Comparison of ENCODE assay signal across 29 cellular contexts in genomic region chr10:27685686-27686085, GRCh38. TPM values are rescaled to one million over a fixed set of nuclear protein-coding genes. Genes with fewer than 3 reads are reported as not detected.
"Had no signal": no experiment of that assay in that cellular context is flagged by ENCODE, and none has a peak within 500 bp of the region (broad histone marks: within the 10 kb centered on the region; RNA-seq: fewer than 3 reads in every experiment).

No MANE protein-coding gene starts in this region.

- H3K4me1 Mint-ChIP-seq: activated CD4-positive, alpha-beta memory T cell treated with anti-CD3 and anti-CD28 coated beads, Interleukin-2, amount 10 ng/mL, durations not matched to agents 7 days and 5 days; activated CD4-positive, alpha-beta T cell treated with anti-CD3 and anti-CD28 coated beads, Interleukin-2, amount 10 ng/mL, durations not matched to agents 7 days and 5 days; activated naive CD4-positive, alpha-beta T cell treated with anti-CD3 and anti-CD28 coated beads, Interleukin-2, amount 10 ng/mL, durations not matched to agents 7 days and 5 days; activated naive CD8-positive, alpha-beta T cell treated with anti-CD3 and anti-CD28 coated beads, Interleukin-2, amount 10 ng/mL, durations not matched to agents 7 days and 5 days; central memory CD8-positive, alpha-beta T cell; endodermal cell had no signal

- H3K36me3 Mint-ChIP-seq: activated naive CD4-positive, alpha-beta T cell treated with anti-CD3 and anti-CD28 coated beads, Interleukin-2, amount 10 ng/mL, durations not matched to agents 7 days and 5 days; activated naive CD4-positive, alpha-beta T cell treated with anti-CD3 and anti-CD28 coated beads, Interleukin-2, amount 50 U/mL, for 72 hours; activated naive CD8-positive, alpha-beta T cell treated with anti-CD3 and anti-CD28 coated beads, Interleukin-2, amount 10 ng/mL, durations not matched to agents 7 days and 5 days had no signal

- FAIRE-seq: bronchial epithelial cell had no signal

- ATAC-seq: activated naive CD4-positive, alpha-beta T cell treated with anti-CD3 and anti-CD28 coated beads, Interleukin-2, amount 50 U/mL, for 72 hours; activated T-cell treated with anti-CD3 and anti-CD28 coated beads, Interleukin-2, amount 50 U/mL, for 72 hours; esophagus mucosa; foreskin keratinocyte; gastrocnemius medialis; heart left ventricle had no signal

- H3K4me1 ChIP-seq: foreskin keratinocyte, gastrocnemius medialis had no signal

- H3K27ac ChIP-seq: ascending aorta, brain microvascular endothelial cell, coronary artery, dorsolateral prefrontal cortex, foreskin keratinocyte, gastrocnemius medialis, heart left ventricle had no signal

- DNase-seq: activated CD4-positive, alpha-beta memory T cell treated with anti-CD3 and anti-CD28 coated beads, Interleukin-2, amount 10 ng/mL, durations not matched to agents 7 days and 5 days; activated CD4-positive, alpha-beta T cell treated with anti-CD3 and anti-CD28 coated beads for 1 hour; activated CD4-positive, alpha-beta T cell treated with anti-CD3 and anti-CD28 coated beads for 4 hours; activated CD4-positive, alpha-beta T cell treated with anti-CD3 and anti-CD28 coated beads, Interleukin-2, amount 10 ng/mL, durations not matched to agents 7 days and 5 days; activated CD4-positive, alpha-beta T cell treated with anti-CD3 and anti-CD28 coated beads, Interleukin-2, amount 50 U/mL, for 4 hours; activated CD8-positive, alpha-beta memory T cell treated with anti-CD3 and anti-CD28 coated beads, Interleukin-2, amount 50 U/mL, for 48 hours; activated gamma-delta T cell; activated naive CD4-positive, alpha-beta T cell; activated naive CD4-positive, alpha-beta T cell treated with anti-CD3 and anti-CD28 coated beads, Interleukin-2, amount 10 ng/mL, durations not matched to agents 7 days and 5 days; activated naive CD8-positive, alpha-beta T cell treated with anti-CD3 and anti-CD28 coated beads, Interleukin-2, amount 10 ng/mL, durations not matched to agents 7 days and 5 days; activated T-cell treated with anti-CD3 and anti-CD28 coated beads for 4 hours; activated T-cell treated with anti-CD3 and anti-CD28 coated beads, Interleukin-2, amount 50 U/mL, for 24 hours; activated T-cell treated with anti-CD3 and anti-CD28 coated beads, Interleukin-2, amount 50 U/mL, for 72 hours; brain microvascular endothelial cell; dorsolateral prefrontal cortex; effector memory CD4-positive, alpha-beta T cell; endodermal cell; foreskin keratinocyte; gastrocnemius medialis; glutamatergic neuron; heart left ventricle; T-helper 2 cell had no signal

- H3K9me3 Mint-ChIP-seq: activated CD4-positive, alpha-beta memory T cell treated with anti-CD3 and anti-CD28 coated beads, Interleukin-2, amount 10 ng/mL, durations not matched to agents 7 days and 5 days; activated CD4-positive, alpha-beta T cell treated with anti-CD3 and anti-CD28 coated beads, Interleukin-2, amount 10 ng/mL, durations not matched to agents 7 days and 5 days; activated naive CD4-positive, alpha-beta T cell treated with anti-CD3 and anti-CD28 coated beads, Interleukin-2, amount 10 ng/mL, durations not matched to agents 7 days and 5 days; activated naive CD4-positive, alpha-beta T cell treated with anti-CD3 and anti-CD28 coated beads, Interleukin-2, amount 50 U/mL, for 72 hours; activated naive CD8-positive, alpha-beta T cell treated with anti-CD3 and anti-CD28 coated beads, Interleukin-2, amount 10 ng/mL, durations not matched to agents 7 days and 5 days; central memory CD8-positive, alpha-beta T cell; dendritic cell treated with granulocyte-macrophage colony-stimulating factor and Interleukin-4, amounts not matched to agents 40 ng/mL and 50 ng/mL, for 4 days had no signal

- H3K4me3 Mint-ChIP-seq: activated CD4-positive, alpha-beta memory T cell treated with anti-CD3 and anti-CD28 coated beads, Interleukin-2, amount 10 ng/mL, durations not matched to agents 7 days and 5 days; activated CD4-positive, alpha-beta T cell treated with anti-CD3 and anti-CD28 coated beads, Interleukin-2, amount 10 ng/mL, durations not matched to agents 7 days and 5 days; activated naive CD4-positive, alpha-beta T cell treated with anti-CD3 and anti-CD28 coated beads, Interleukin-2, amount 10 ng/mL, durations not matched to agents 7 days and 5 days; activated naive CD8-positive, alpha-beta T cell treated with anti-CD3 and anti-CD28 coated beads, Interleukin-2, amount 10 ng/mL, durations not matched to agents 7 days and 5 days; activated T-cell treated with anti-CD3 and anti-CD28 coated beads, Interleukin-2, amount 50 U/mL, for 24 hours; activated T-cell treated with anti-CD3 and anti-CD28 coated beads, Interleukin-2, amount 50 U/mL, for 72 hours; central memory CD8-positive, alpha-beta T cell; dendritic cell treated with granulocyte-macrophage colony-stimulating factor and Interleukin-4, amounts not matched to agents 40 ng/mL and 50 ng/mL, for 4 days; endodermal cell had no signal

- H3K4me3 ChIP-seq: ascending aorta, coronary artery, dorsolateral prefrontal cortex, gastrocnemius medialis, heart left ventricle had no signal

- H3K9me3 ChIP-seq: ascending aorta, gastrocnemius medialis had no signal

- H3K36me3 ChIP-seq: ascending aorta, brain microvascular endothelial cell, gastrocnemius medialis, heart left ventricle had no signal

- H3K27ac Mint-ChIP-seq: activated CD4-positive, alpha-beta memory T cell treated with anti-CD3 and anti-CD28 coated beads, Interleukin-2, amount 10 ng/mL, durations not matched to agents 7 days and 5 days; activated CD4-positive, alpha-beta T cell treated with anti-CD3 and anti-CD28 coated beads, Interleukin-2, amount 10 ng/mL, durations not matched to agents 7 days and 5 days; activated naive CD4-positive, alpha-beta T cell treated with anti-CD3 and anti-CD28 coated beads, Interleukin-2, amount 10 ng/mL, durations not matched to agents 7 days and 5 days; activated naive CD4-positive, alpha-beta T cell treated with anti-CD3 and anti-CD28 coated beads, Interleukin-2, amount 50 U/mL, for 72 hours; activated naive CD8-positive, alpha-beta T cell treated with anti-CD3 and anti-CD28 coated beads, Interleukin-2, amount 10 ng/mL, durations not matched to agents 7 days and 5 days; activated T-cell treated with anti-CD3 and anti-CD28 coated beads, Interleukin-2, amount 50 U/mL, for 24 hours; activated T-cell treated with anti-CD3 and anti-CD28 coated beads, Interleukin-2, amount 50 U/mL, for 72 hours; dendritic cell treated with granulocyte-macrophage colony-stimulating factor and Interleukin-4, amounts not matched to agents 40 ng/mL and 50 ng/mL, for 4 days; endodermal cell had no signal

- H3K27me3 ChIP-seq: ascending aorta, brain microvascular endothelial cell, gastrocnemius medialis, heart left ventricle had no signal

RNA-seq across cellular contexts. Expression of gene MKX, which starts 59.9 kb away (rescaled TPM):
- total RNA-seq: activated naive CD4-positive, alpha-beta T cell treated with anti-CD3 and anti-CD28 coated beads, Interleukin-2, amount 50 U/mL, for 72 hours had no signal
- polyA plus RNA-seq: foreskin keratinocyte had no signal
